ENCODE assay signal across 8 cellular contexts in the genomic region with DNA sequence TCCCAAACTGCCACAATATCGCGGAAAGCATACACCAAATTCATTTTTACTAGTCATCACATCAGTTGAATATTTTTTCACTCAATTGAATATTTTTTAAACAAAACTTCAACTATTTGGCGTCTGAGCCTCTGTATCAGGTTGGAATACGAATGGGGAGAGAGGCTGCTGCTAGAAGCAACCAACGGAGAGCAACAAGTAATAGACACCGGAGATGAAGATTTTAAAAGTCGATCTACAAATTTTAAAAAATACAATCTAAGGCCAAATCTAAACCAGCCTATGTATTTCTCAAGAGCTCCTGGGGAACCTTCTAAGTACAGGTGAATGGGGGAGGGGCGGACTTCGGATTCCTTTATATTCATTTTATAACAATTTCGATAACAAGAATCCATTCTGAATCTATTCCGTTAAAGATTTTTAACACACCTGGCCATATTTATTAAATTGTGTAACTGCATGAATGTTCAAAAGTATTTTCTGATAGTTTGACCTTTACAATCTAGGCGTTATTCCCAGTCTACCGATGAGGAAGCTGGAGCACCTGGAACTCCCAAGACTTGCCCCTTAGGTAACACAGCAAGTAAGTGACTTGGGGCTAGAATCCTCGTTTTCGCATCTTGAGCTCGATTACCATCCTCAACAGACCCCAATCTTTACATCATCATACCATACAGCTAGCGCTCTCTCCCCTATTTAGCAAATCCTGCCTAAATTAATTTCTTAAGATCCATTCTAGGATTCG. TPM values are rescaled to one million over a fixed set of nuclear protein-coding genes. Genes with fewer than 3 reads are reported as not detected.
DNase-seq lines count a peak whose midpoint lies in the region; ATAC-seq, FAIRE-seq and TF ChIP-seq lines count a peak whose summit lies in the region.

No MANE protein-coding gene starts in this region.

- peak overlapping the region in 1 of 2 donors; percentile 72 for H3K9ac ChIP-seq in kidney (ENCODE audit: low read length in 2 of 2)

- H3K27me3 Mint-ChIP-seq in activated T-helper 2 cell treated with anti-CD3 and anti-CD28 coated beads, Interferon-gamma antibody, Interleukin-2, Interleukin-4, amounts not matched to agents 10 μg/mL and 5 μg/mL and 100 μg/mL, durations not matched to agents 14 hours and 24 hours and 36 hours (ENCODE audit: low read depth), result no peaks in the 10 kb centered on the region

- TF ChIP-seq CTCF in heart right ventricle (IDR thresholded peaks at IDR 0.05), result no peak
- TF ChIP-seq CTCF in kidney (IDR thresholded peaks at IDR 0.05; ENCODE audit: borderline replicate concordance, extremely low read depth, insufficient read depth), result no peak
- no peak for TF ChIP-seq CTCF in tibial artery (IDR thresholded peaks at IDR 0.05)

- H3K27ac Mint-ChIP-seq in activated T-helper 2 cell treated with anti-CD3 and anti-CD28 coated beads, Interferon-gamma antibody, Interleukin-2, Interleukin-4, amounts not matched to agents 10 μg/mL and 5 μg/mL and 100 μg/mL, durations not matched to agents 14 hours and 24 hours and 36 hours, result peak overlapping the region; percentile 51

- H3K27me3 ChIP-seq in heart right ventricle (no peaks in the 10 kb centered on the region), tibial artery (no peaks in the 10 kb centered on the region)

- no peak for ATAC-seq in heart right ventricle

- 55 to 64% methylated on average over 18 of the region's 18 CpGs for WGBS in heart right ventricle, 2 donors

- no peaks in the 10 kb centered on the region for H3K9me3 Mint-ChIP-seq in activated T-helper 2 cell treated with anti-CD3 and anti-CD28 coated beads, Interferon-gamma antibody, Interleukin-2, Interleukin-4, amounts not matched to agents 10 μg/mL and 5 μg/mL and 100 μg/mL, durations not matched to agents 14 hours and 24 hours and 36 hours

- H3K4me1 ChIP-seq in heart right ventricle (peaks cover 0 to 31% (median 20%) of the 10 kb centered on the region in 9 donors), kidney (ENCODE audit: control insufficient read depth in 1 of 2, insufficient read depth in 1 of 2, low read depth in 1 of 2, low read length in 2 of 2) (peaks cover 0 to 5% of the 10 kb centered on the region in 2 donors), tibial artery (peaks cover 0 to 38% (median 15%) of the 10 kb centered on the region in 4 donors)

- DNase-seq in heart right ventricle (no peak), cardiac septum (ENCODE audit: low spot score) (no peak), kidney (no peak), tibial artery (no peak), globus pallidus (ENCODE audit: low spot score) (no peak), substantia nigra (lab: John Stamatoyannopoulos, UW) (no peak), H4 (ENCODE audit: low spot score) (no peak)
- no peak for DNase-seq in activated T-helper 2 cell treated with anti-CD3 and anti-CD28 coated beads, Interferon-gamma antibody, Interleukin-2, Interleukin-4, amounts not matched to agents 10 μg/mL and 5 μg/mL and 100 μg/mL, durations not matched to agents 14 hours and 24 hours and 36 hours (ENCODE audit: low spot score)

- H3K36me3 ChIP-seq in heart right ventricle (no peaks in the 10 kb centered on the region), kidney (ENCODE audit: control insufficient read depth in 1 of 2, insufficient read depth in 2 of 2, low read length in 2 of 2) (no peaks in the 10 kb centered on the region), tibial artery (no peaks in the 10 kb centered on the region)

- H3K36me3 Mint-ChIP-seq in activated T-helper 2 cell treated with anti-CD3 and anti-CD28 coated beads, Interferon-gamma antibody, Interleukin-2, Interleukin-4, amounts not matched to agents 10 μg/mL and 5 μg/mL and 100 μg/mL, durations not matched to agents 14 hours and 24 hours and 36 hours (ENCODE audit: low read depth), result peaks cover 17% of the 10 kb centered on the region

- no peaks in the 10 kb centered on the region for H3K9me3 ChIP-seq in heart right ventricle
- H3K9me3 ChIP-seq in kidney (ENCODE audit: control insufficient read depth in 1 of 2, low read length in 2 of 2), result no peaks in the 10 kb centered on the region
- H3K9me3 ChIP-seq in tibial artery, result no peaks in the 10 kb centered on the region

- H3K27ac ChIP-seq in heart right ventricle, result peak overlapping the region in 6 of 10 donors; percentile 88 to 94 (median 90)
- H3K27ac ChIP-seq in kidney (ENCODE audit: low read depth in 2 of 2, low read length in 2 of 2), result no peak overlapping the region
- peak overlapping the region; percentile 79 to 94 for H3K27ac ChIP-seq in tibial artery
- H3K27ac ChIP-seq in substantia nigra (ENCODE audit: low read depth, low read length, poor library complexity, severe bottlenecking), result no peak overlapping the region

- H3K4me3 Mint-ChIP-seq in activated T-helper 2 cell treated with anti-CD3 and anti-CD28 coated beads, Interferon-gamma antibody, Interleukin-2, Interleukin-4, amounts not matched to agents 10 μg/mL and 5 μg/mL and 100 μg/mL, durations not matched to agents 14 hours and 24 hours and 36 hours (ENCODE audit: low read depth), result peak overlapping the region; percentile 88

- H3K4me3 ChIP-seq in heart right ventricle, result peak overlapping the region; percentile 51 to 93 (median 74)
- H3K4me3 ChIP-seq in kidney (ENCODE audit: low read length in 2 of 2), result peak overlapping the region; percentile 85 to 92
- H3K4me3 ChIP-seq in tibial artery, result peak overlapping the region; percentile 60 to 85

- intact Hi-C loops in heart right ventricle (cut with DNase I) (loop anchor here in 1 of 10 donors (10.0 kb wide), 1 partner anchor 235 kb away; a partner anchor contains a TSS), cardiac septum (cut with DNase I) (loop anchor here (5.0 kb wide), 2 partner anchors 58 to 238 kb away; a partner anchor contains a TSS), kidney (cut with DNase I) (no loop called here), tibial artery (cut with DNase I; ENCODE audit: low total_unique reads) (loop anchor here (5.0 kb wide), 1 partner anchor 58 kb away; a partner anchor contains a TSS)
- intact Hi-C loops in activated T-helper 2 cell treated with anti-CD3 and anti-CD28 coated beads, Interferon-gamma antibody, Interleukin-2, Interleukin-4, amounts not matched to agents 10 μg/mL and 5 μg/mL and 100 μg/mL, durations not matched to agents 14 hours and 24 hours and 36 hours (cut with micrococcal nuclease), result loop anchor here (5.0 kb wide), 2 partner anchors 58 to 238 kb away; a partner anchor contains a TSS

- FAIRE-seq in kidney (lab: Jason Lieb, UNC), result no peak

- peaks cover 27% of the 10 kb centered on the region for H3K4me1 Mint-ChIP-seq in activated T-helper 2 cell treated with anti-CD3 and anti-CD28 coated beads, Interferon-gamma antibody, Interleukin-2, Interleukin-4, amounts not matched to agents 10 μg/mL and 5 μg/mL and 100 μg/mL, durations not matched to agents 14 hours and 24 hours and 36 hours (ENCODE audit: low read depth)

RNA-seq across cellular contexts. Expression of a gene that starts 1.2 kb away (rescaled TPM):
- 10 to 100 TPM in 1 of 10 donors, 1 to 10 TPM in 9; 4.5 to 12.7 (median 5.3) TPM for total RNA-seq in heart right ventricle
- polyA plus RNA-seq in heart right ventricle, result 10 to 100 TPM in 1 of 2 donors, 1 to 10 TPM in 1; 2.1 to 10.2 TPM
- total RNA-seq in cardiac septum, result 7.7 TPM
- 29.4 and 34.8 TPM in 2 replicates for total RNA-seq in activated T-helper 2 cell treated with anti-CD3 and anti-CD28 coated beads, Interferon-gamma antibody, Interleukin-2, Interleukin-4, amounts not matched to agents 10 μg/mL and 5 μg/mL and 100 μg/mL, durations not matched to agents 14 hours and 24 hours and 36 hours
- 22.2 TPM for total RNA-seq in kidney
- polyA plus RNA-seq in kidney (ENCODE audit: insufficient read depth, low read depth, low replicate concordance), result 13.8 TPM
- 19.3 and 25.6 TPM in 2 replicates for total RNA-seq in H4 (2014; rRNA removed; shearing (Covaris generic))

Comparison
In these comparisons a context has a peak if more than half of its experiments do, and no peak if none do; other contexts are left out.
1. H3K27ac ChIP-seq: peak in heart right ventricle (6 of 10) and tibial artery (2 of 2); none in kidney (0 of 2) and substantia nigra (single experiment).
2. Peak in every context shown above with its lines, with median percentiles within 50 percentile points of each other: H3K4me3 ChIP-seq.